ENCODE assay signal across 28 cellular contexts in genomic region chr7:37270109-37270508, GRCh38.
"Had no signal": no experiment of that assay in that cellular context is flagged by ENCODE, and none has a peak within 500 bp of the region (broad histone marks: within the 10 kb centered on the region; RNA-seq: fewer than 3 reads in every experiment).

No MANE protein-coding gene starts in this region.

- H3K4me3 ChIP-seq: MG63 had no signal

- H3K27ac Mint-ChIP-seq: activated CD4-positive, alpha-beta T cell treated with anti-CD3 and anti-CD28 coated beads for 36 hours; activated CD8-positive, alpha-beta T cell treated with anti-CD3 and anti-CD28 coated beads, Interleukin-2, amount 10 ng/mL, durations not matched to agents 7 days and 5 days; activated naive CD4-positive, alpha-beta T cell treated with anti-CD3 and anti-CD28 coated beads for 36 hours; activated naive CD8-positive, alpha-beta T cell treated with anti-CD3 and anti-CD28 coated beads for 36 hours; T-helper 1 cell treated with Interleukin-12 subunit alpha and Interleukin-12 subunit beta and Interleukin-4 antibody, amounts not matched to agents 30 μg/mL and 1 μg/mL, for 36 hours had no signal

- H3K9me3 ChIP-seq: MG63 had no signal

- H3K27me3 ChIP-seq: MG63 had no signal

- ATAC-seq: activated CD4-positive, alpha-beta T cell treated with anti-CD3 and anti-CD28 coated beads for 36 hours; activated CD8-positive, alpha-beta T cell treated with anti-CD3 and anti-CD28 coated beads, Interleukin-2, amount 10 ng/mL, durations not matched to agents 7 days and 5 days; Panc1; Right ventricle myocardium inferior had no signal

- H3K27ac ChIP-seq: VCaP had no signal

- H3K27me3 Mint-ChIP-seq: activated CD4-positive, alpha-beta T cell treated with anti-CD3 and anti-CD28 coated beads for 36 hours; activated naive CD8-positive, alpha-beta T cell treated with anti-CD3 and anti-CD28 coated beads for 36 hours had no signal

- H3K36me3 ChIP-seq: MG63 had no signal

- H3K4me3 Mint-ChIP-seq: activated CD4-positive, alpha-beta T cell treated with anti-CD3 and anti-CD28 coated beads for 36 hours; activated CD8-positive, alpha-beta T cell treated with anti-CD3 and anti-CD28 coated beads, Interleukin-2, amount 10 ng/mL, durations not matched to agents 7 days and 5 days; activated naive CD4-positive, alpha-beta T cell treated with anti-CD3 and anti-CD28 coated beads for 36 hours; activated naive CD8-positive, alpha-beta T cell treated with anti-CD3 and anti-CD28 coated beads for 36 hours; T-helper 1 cell treated with Interleukin-12 subunit alpha and Interleukin-12 subunit beta and Interleukin-4 antibody, amounts not matched to agents 30 μg/mL and 1 μg/mL, for 36 hours had no signal

- DNase-seq: activated CD4-positive, alpha-beta T cell treated with anti-CD3 and anti-CD28 coated beads for 36 hours; activated CD4-positive, CD25-positive, alpha-beta regulatory T cell; activated CD8-positive, alpha-beta memory T cell treated with anti-CD3 and anti-CD28 coated beads, Interleukin-2, amount 50 U/mL, for 48 hours; activated CD8-positive, alpha-beta T cell treated with anti-CD3 and anti-CD28 coated beads, Interleukin-2, amount 10 ng/mL, durations not matched to agents 7 days and 5 days; activated effector memory CD4-positive, alpha-beta T cell treated with Interleukin-2 at 50 U/mL for 16 hours; activated naive CD4-positive, alpha-beta T cell treated with anti-CD3 and anti-CD28 coated beads for 36 hours; activated naive CD8-positive, alpha-beta T cell treated with anti-CD3 and anti-CD28 coated beads for 36 hours; activated T-cell treated with anti-CD3 and anti-CD28 coated beads, Interleukin-2, amount 50 U/mL, for 1 hour; anterior cingulate cortex; MG63; MV-4-11; NCI-H1092 treated with DMSO at 0.1 percent for 48 hours; NCI-H1417 treated with DMSO at 0.1 percent for 48 hours; NCI-H1694; NCI-H2029; NCI-H2107; NCI-H2171 treated with DMSO at 0.1 percent for 48 hours; NCI-H226; NCI-H526 treated with DMSO at 0.1 percent for 48 hours; NCI-H82; NK-92 treated with Interleukin-12 subunit alpha and Interleukin-12 subunit beta, amount 100 ng/mL, for 24 hours; OCI-M1; RPMI8226; T1000 had no signal

- H3K9me3 Mint-ChIP-seq: activated naive CD4-positive, alpha-beta T cell treated with anti-CD3 and anti-CD28 coated beads for 36 hours; activated naive CD8-positive, alpha-beta T cell treated with anti-CD3 and anti-CD28 coated beads for 36 hours; T-helper 1 cell treated with Interleukin-12 subunit alpha and Interleukin-12 subunit beta and Interleukin-4 antibody, amounts not matched to agents 30 μg/mL and 1 μg/mL, for 36 hours had no signal
